ENCODE assay signal across 8 cellular contexts in the genomic region with DNA sequence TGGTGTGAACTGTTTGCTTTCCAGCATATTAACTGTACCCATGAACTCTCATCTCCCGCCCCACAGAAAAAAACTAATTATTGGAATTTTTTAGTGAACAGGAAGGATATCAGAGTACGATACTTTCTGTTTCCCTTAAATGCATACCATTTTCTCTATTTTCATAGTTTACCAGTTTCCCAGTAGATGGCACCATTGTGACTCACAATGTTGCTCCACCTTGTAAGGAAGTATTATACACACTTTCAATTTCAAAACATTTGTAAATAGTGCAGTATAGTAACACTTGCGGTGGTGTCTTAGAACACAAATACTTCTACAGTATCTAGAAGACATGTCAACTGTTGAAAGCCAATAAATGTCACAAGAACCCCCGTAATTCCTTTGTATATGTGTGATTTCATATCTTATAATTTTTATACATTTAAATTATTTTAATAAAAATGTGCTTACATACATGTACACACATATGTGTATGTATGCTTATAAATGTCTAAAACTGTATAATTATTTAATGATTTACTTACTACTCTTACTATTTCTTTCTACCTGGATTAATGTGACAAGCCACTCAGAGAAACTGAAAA.
DNase-seq lines count a peak whose midpoint lies in the region; ATAC-seq and TF ChIP-seq lines count a peak whose summit lies in the region.

No MANE protein-coding gene starts in this region.

- ATAC-seq in GM19467 (IDR thresholded peaks at IDR 0.05; ENCODE audit: unreplicated experiment) (peak; percentile 99), HG03520 (IDR thresholded peaks at IDR 0.05; ENCODE audit: unreplicated experiment) (peak; percentile 96), mucosa of descending colon (peak; percentile 96)

- H3K27me3 ChIP-seq in duodenal mucosa (ENCODE audit: control insufficient read depth in 1 of 2, insufficient read depth in 2 of 2, low read length in 2 of 2): no peaks in the 10 kb centered on the region

- H3K4me3 ChIP-seq in duodenal mucosa (ENCODE audit: low read depth in 1 of 2, low read length in 2 of 2) (peak overlapping the region; percentile 46 to 49), mucosa of descending colon (no peak overlapping the region)

- no peak overlapping the region for H3K27ac ChIP-seq in duodenal mucosa (ENCODE audit: low read depth, low read length)

- no peaks in the 10 kb centered on the region for H3K36me3 ChIP-seq in duodenal mucosa (ENCODE audit: control insufficient read depth in 1 of 2, insufficient read depth in 2 of 2, low read length in 2 of 2)
- no peaks in the 10 kb centered on the region for H3K36me3 ChIP-seq in mucosa of descending colon (ENCODE audit: low read depth)

- TF ChIP-seq CTCF in mucosa of descending colon (IDR thresholded peaks at IDR 0.05): peak; percentile 27

- H3K4me1 ChIP-seq in duodenal mucosa (ENCODE audit: control insufficient read depth in 1 of 2, insufficient read depth in 2 of 2, low read length in 2 of 2) (no peaks in the 10 kb centered on the region), mucosa of descending colon (ENCODE audit: low read depth) (no peaks in the 10 kb centered on the region)

- intact Hi-C loops in mucosa of descending colon (cut with DNase I, micrococcal nuclease): loop anchor here in 1 of 2 donors (5.0 to 10.0 kb wide), 2 partner anchors 126 to 268 kb away; no protein-coding TSS in a partner anchor

- peak; percentile 16 for DNase-seq in DMS79 treated with DMSO at 0.1 percent for 48 hours (lab: John Stamatoyannopoulos, UW)
- no peak for DNase-seq in DMS79 (lab: John Stamatoyannopoulos, UW)
- DNase-seq in RKO (ENCODE audit: low spot score): peak; percentile 70
- DNase-seq in mucosa of descending colon: peak in 1 of 3 donors; percentile 21
- no peak for DNase-seq in iPS-NIHi7 (ENCODE audit: extremely low spot score)

- H3K9me3 ChIP-seq in duodenal mucosa (ENCODE audit: control insufficient read depth in 1 of 2, low read length in 2 of 2) (no peaks in the 10 kb centered on the region), mucosa of descending colon (no peaks in the 10 kb centered on the region)

- peak overlapping the region in 1 of 2 donors; percentile 20 for H3K9ac ChIP-seq in duodenal mucosa (ENCODE audit: low read depth in 1 of 2, low read length in 2 of 2)

Comparison
In these comparisons a context has a peak if more than half of its experiments do, and no peak if none do; other contexts are left out.
1. DNase-seq: peak in DMS79 treated with DMSO at 0.1 percent for 48 hours (single experiment) and RKO (single experiment); none in DMS79 (single experiment) and iPS-NIHi7 (single experiment).
2. Peak in every context shown above with its lines, with median percentiles within 50 percentile points of each other: ATAC-seq.